Comparison of ENCODE assay signal across 26 cellular contexts in genomic region chr16:49452108-49452507, GRCh38.
DNase-seq lines count a peak whose midpoint lies in the region; ATAC-seq and TF ChIP-seq lines count a peak whose summit lies in the region.
"Had no signal": no experiment of that assay in that cellular context is flagged by ENCODE, and none has a peak within 500 bp of the region (broad histone marks: within the 10 kb centered on the region; RNA-seq: fewer than 3 reads in every experiment).

No MANE protein-coding gene starts in this region.

- H3K27me3 ChIP-seq in GM23338 (ENCODE audit: insufficient read depth) (no peaks in the 10 kb centered on the region), neural progenitor cell (no peaks in the 10 kb centered on the region)
- H3K27me3 ChIP-seq: cardiac muscle cell, testis, uterus had no signal

- H3K79me2 ChIP-seq in GM23338 (replicated peaks; ENCODE audit: insufficient read depth) (no peaks in the 10 kb centered on the region), neural progenitor cell (ENCODE audit: low read depth) (no peaks in the 10 kb centered on the region)

- CTCF ChIA-PET in activated naive CD4-positive, alpha-beta T cell treated with anti-CD3 and anti-CD28 coated beads for 36 hours (lab: Charles Lee): no interaction called here

- H3F3A ChIP-seq in GM23338 (replicated peaks; ENCODE audit: low read depth) (no peaks in the 10 kb centered on the region), neural progenitor cell (ENCODE audit: low read depth) (no peaks in the 10 kb centered on the region)

- H3K4me2 ChIP-seq in GM23338: 0 out of 2 replicates have a peak overlapping the region, but pooled peaks have one; percentile 40
- H3K4me2 ChIP-seq in neural progenitor cell: peak overlapping the region; percentile 54

- H3K4me3 ChIP-seq in GM23338 (no peak overlapping the region), neural progenitor cell (no peak overlapping the region)
- H3K4me3 ChIP-seq: cardiac muscle cell, prostate gland, testis, uterus had no signal

- H4K20me1 ChIP-seq in GM23338 (replicated peaks; ENCODE audit: insufficient read depth) (no peaks in the 10 kb centered on the region), neural progenitor cell (ENCODE audit: low read depth) (no peaks in the 10 kb centered on the region)

- DNase-seq in NCI-H146 (lab: John Stamatoyannopoulos, UW) (peak; percentile 18), NCI-H146 treated with DMSO at 0.1 percent for 48 hours (lab: John Stamatoyannopoulos, UW; ENCODE audit: unreplicated experiment) (no peak), GM23338 (ENCODE audit: low spot score) (no peak), endothelial cell (ENCODE audit: low spot score) (peak; percentile 39), neural progenitor cell (ENCODE audit: low spot score) (no peak), midbrain (lab: John Stamatoyannopoulos, UW) (no peak), HPDE6-E6E7 (ENCODE audit: extremely low spot score) (no peak)
- no peak for DNase-seq in activated naive CD4-positive, alpha-beta T cell treated with anti-CD3 and anti-CD28 coated beads for 36 hours
- DNase-seq: activated CD4-positive, alpha-beta T cell treated with anti-CD3 and anti-CD28 coated beads, Interleukin-2, amount 10 ng/mL, durations not matched to agents 24 days and 14 days; activated naive CD4-positive, alpha-beta T cell treated with anti-CD3 and anti-CD28 coated beads, Interleukin-2, amount 50 U/mL, for 16 hours; anterior cingulate cortex; CD4-positive, CD25-positive, alpha-beta regulatory T cell; cortex of kidney; HFFc6; Kasumi-1; NCI-H1694 treated with DMSO at 0.1 percent for 48 hours; NCI-H2171 treated with DMSO at 0.1 percent for 48 hours; NK-92 treated with Interleukin-12 subunit alpha and Interleukin-12 subunit beta, amount 100 ng/mL, for 24 hours; PC-3; SHP77; stimulated activated naive CD4-positive, alpha-beta T cell treated with Interleukin-2 at 50 U/mL for 16 hours; testis; uterus had no signal

- no peak for TF ChIP-seq CTCF in GM23338 (conservative IDR thresholded peaks at IDR 0.05; ENCODE audit: low read depth in 2 of 2)
- TF ChIP-seq CTCF in endothelial cell (IDR thresholded peaks at IDR 0.05; ENCODE audit: unreplicated experiment): no peak
- no peak for TF ChIP-seq CTCF in neural progenitor cell (IDR thresholded peaks at IDR 0.05)

- no peaks in the 10 kb centered on the region for H3K36me3 Mint-ChIP-seq in GM23338 (ENCODE audit: low read depth)
- peaks cover 5% of the 10 kb centered on the region for H3K36me3 Mint-ChIP-seq in endothelial cell (ENCODE audit: low read depth, unreplicated experiment)
- no peaks in the 10 kb centered on the region for H3K36me3 Mint-ChIP-seq in neural progenitor cell
- no peaks in the 10 kb centered on the region for H3K36me3 Mint-ChIP-seq in activated naive CD4-positive, alpha-beta T cell treated with anti-CD3 and anti-CD28 coated beads for 36 hours (ENCODE audit: low read depth)
- H3K36me3 Mint-ChIP-seq: CD4-positive, CD25-positive, alpha-beta regulatory T cell had no signal

- H3K27ac ChIP-seq in GM23338 (ENCODE audit: low read depth): no peak overlapping the region
- no peak overlapping the region for H3K27ac ChIP-seq in neural progenitor cell
- H3K27ac ChIP-seq: 22Rv1, cardiac muscle cell, prostate gland, testis had no signal

- ATAC-seq in GM23338: peak; percentile 50
- ATAC-seq: PC-3 had no signal

- H3K4me1 ChIP-seq in GM23338 (ENCODE audit: insufficient read depth): peaks cover 14% of the 10 kb centered on the region; the same call in 1 of the 2 replicates
- peaks cover 8% of the 10 kb centered on the region for H3K4me1 ChIP-seq in neural progenitor cell
- H3K4me1 ChIP-seq: prostate gland, testis, uterus had no signal

- no peaks in the 10 kb centered on the region for H3K9me2 ChIP-seq in GM23338 (ENCODE audit: insufficient read depth)

- intact Hi-C loops in activated naive CD4-positive, alpha-beta T cell treated with anti-CD3 and anti-CD28 coated beads for 36 hours (cut with micrococcal nuclease): no loop called here

- H3K27me3 Mint-ChIP-seq in GM23338 (ENCODE audit: insufficient read depth, low read depth, poor library complexity) (peaks cover 5% of the 10 kb centered on the region), endothelial cell (ENCODE audit: unreplicated experiment) (peaks cover 4% of the 10 kb centered on the region), neural progenitor cell (ENCODE audit: insufficient read depth, low read depth) (peaks cover 6% of the 10 kb centered on the region)
- no peaks in the 10 kb centered on the region for H3K27me3 Mint-ChIP-seq in activated naive CD4-positive, alpha-beta T cell treated with anti-CD3 and anti-CD28 coated beads for 36 hours (ENCODE audit: low read depth)

- H3K36me3 ChIP-seq in GM23338 (ENCODE audit: insufficient read depth) (no peaks in the 10 kb centered on the region), neural progenitor cell (no peaks in the 10 kb centered on the region)
- H3K36me3 ChIP-seq: cardiac muscle cell, prostate gland, uterus had no signal

- no peaks in the 10 kb centered on the region for H3K9me3 Mint-ChIP-seq in GM23338
- no peaks in the 10 kb centered on the region for H3K9me3 Mint-ChIP-seq in endothelial cell (ENCODE audit: unreplicated experiment)
- H3K9me3 Mint-ChIP-seq in neural progenitor cell: peaks cover 4% of the 10 kb centered on the region
- no peaks in the 10 kb centered on the region for H3K9me3 Mint-ChIP-seq in activated naive CD4-positive, alpha-beta T cell treated with anti-CD3 and anti-CD28 coated beads for 36 hours
- H3K9me3 Mint-ChIP-seq: activated CD4-positive, alpha-beta T cell treated with anti-CD3 and anti-CD28 coated beads, Interleukin-2, amount 10 ng/mL, durations not matched to agents 24 days and 14 days; CD4-positive, CD25-positive, alpha-beta regulatory T cell had no signal

- H3K27ac Mint-ChIP-seq in GM23338 (no peak overlapping the region), endothelial cell (ENCODE audit: unreplicated experiment) (peak overlapping the region; percentile 99), neural progenitor cell (no peak overlapping the region)
- H3K27ac Mint-ChIP-seq in activated naive CD4-positive, alpha-beta T cell treated with anti-CD3 and anti-CD28 coated beads for 36 hours: no peak overlapping the region
- H3K27ac Mint-ChIP-seq: activated CD4-positive, alpha-beta T cell treated with anti-CD3 and anti-CD28 coated beads, Interleukin-2, amount 10 ng/mL, durations not matched to agents 24 days and 14 days; CD4-positive, CD25-positive, alpha-beta regulatory T cell; HFFc6 had no signal

- H3K4me1 Mint-ChIP-seq in GM23338 (peaks cover 21% of the 10 kb centered on the region), endothelial cell (ENCODE audit: unreplicated experiment) (peaks cover 45% of the 10 kb centered on the region), neural progenitor cell (peaks cover 11% of the 10 kb centered on the region)
- no peaks in the 10 kb centered on the region for H3K4me1 Mint-ChIP-seq in activated naive CD4-positive, alpha-beta T cell treated with anti-CD3 and anti-CD28 coated beads for 36 hours (ENCODE audit: low read depth)
- H3K4me1 Mint-ChIP-seq: activated CD4-positive, alpha-beta T cell treated with anti-CD3 and anti-CD28 coated beads, Interleukin-2, amount 10 ng/mL, durations not matched to agents 24 days and 14 days; CD4-positive, CD25-positive, alpha-beta regulatory T cell had no signal

- H3K9ac ChIP-seq in neural progenitor cell: no peak overlapping the region

- no peak overlapping the region for H3K4me3 Mint-ChIP-seq in GM23338
- H3K4me3 Mint-ChIP-seq in endothelial cell (ENCODE audit: unreplicated experiment): peak overlapping the region; percentile 75
- no peak overlapping the region for H3K4me3 Mint-ChIP-seq in neural progenitor cell
- no peak overlapping the region for H3K4me3 Mint-ChIP-seq in activated naive CD4-positive, alpha-beta T cell treated with anti-CD3 and anti-CD28 coated beads for 36 hours
- H3K4me3 Mint-ChIP-seq: activated CD4-positive, alpha-beta T cell treated with anti-CD3 and anti-CD28 coated beads, Interleukin-2, amount 10 ng/mL, durations not matched to agents 24 days and 14 days; CD4-positive, CD25-positive, alpha-beta regulatory T cell; HFFc6 had no signal

- H3K9me3 ChIP-seq in neural progenitor cell (ENCODE audit: low read depth): no peaks in the 10 kb centered on the region
- H3K9me3 ChIP-seq: prostate gland, testis, uterus had no signal

- H2AFZ ChIP-seq in GM23338: peak overlapping the region; percentile 98
- no peak overlapping the region for H2AFZ ChIP-seq in neural progenitor cell (replicated peaks)

TF ChIP-seq in GM23338, 12 proteins besides CTCF, POLR2A, EP300 and RAD21:
- no peak for TF ChIP-seq ZNF331 (CRISPR knock-in tag; IDR thresholded peaks at IDR 0.05; ENCODE audit: low read depth)
- no peak for TF ChIP-seq EZH2phosphoT487 (IDR thresholded peaks at IDR 0.05; ENCODE audit: unreplicated experiment)
TF ChIP-seq in GM23338: peak in this region for 0.

Comparison
In these comparisons a context has a peak if more than half of its experiments do, and no peak if none do; other contexts are left out.
1. DNase-seq: peak in NCI-H146 (single experiment) and endothelial cell (single experiment); none in NCI-H146 treated with DMSO at 0.1 percent for 48 hours (single experiment), GM23338 (single experiment), neural progenitor cell (single experiment), midbrain (single experiment), activated naive CD4-positive, alpha-beta T cell treated with anti-CD3 and anti-CD28 coated beads for 36 hours (single experiment) and HPDE6-E6E7 (single experiment).